In genomic region chr6:37259191-37259590, GRCh38 we compare ENCODE assay signal across 9 cellular contexts. TPM values are rescaled to one million over a fixed set of nuclear protein-coding genes. Genes with fewer than 3 reads are reported as not detected.
A peak's percentile ranks its signal among the peaks of the same experiment; 100 is the strongest.
DNase-seq lines count a peak whose midpoint lies in the region; ATAC-seq and TF ChIP-seq lines count a peak whose summit lies in the region.
"Had no signal": no experiment of that assay in that cellular context is flagged by ENCODE, and none has a peak within 500 bp of the region (broad histone marks: within the 10 kb centered on the region; RNA-seq: fewer than 3 reads in every experiment).

No MANE protein-coding gene starts in this region.

- no peaks in the 10 kb centered on the region for H3K27me3 ChIP-seq in GM06990 (replicated peaks; ENCODE audit: control insufficient read depth, insufficient read depth, low read length)
- H3K27me3 ChIP-seq in OCI-LY1 (ENCODE audit: insufficient read depth, low read length) = no peaks in the 10 kb centered on the region
- H3K27me3 ChIP-seq in neural progenitor cell = peaks cover 4% of the 10 kb centered on the region

- H3K27ac ChIP-seq in OCI-LY1 (ENCODE audit: low read depth, low read length, poor library complexity, severe bottlenecking) (peak overlapping the region; percentile 42), neural progenitor cell (no peak overlapping the region)

- no peaks in the 10 kb centered on the region for H3K36me3 Mint-ChIP-seq in neural progenitor cell

- H3K9me2 ChIP-seq in OCI-LY1 (ENCODE audit: low read depth, low read length) = no peaks in the 10 kb centered on the region

- H3F3A ChIP-seq in OCI-LY1 (ENCODE audit: insufficient read depth, low read length) (no peaks in the 10 kb centered on the region), neural progenitor cell (ENCODE audit: low read depth) (peaks cover 10% of the 10 kb centered on the region)

- H3K4me2 ChIP-seq in OCI-LY1 (ENCODE audit: low read length) (peak overlapping the region; percentile 81), neural progenitor cell (peak overlapping the region; percentile 88)

- peak overlapping the region; percentile 46 for H3K4me3 Mint-ChIP-seq in neural progenitor cell

- no peaks in the 10 kb centered on the region for H3K9me3 Mint-ChIP-seq in neural progenitor cell

- no peaks in the 10 kb centered on the region for H3K36me3 ChIP-seq in GM06990 (ENCODE audit: control insufficient read depth, insufficient read depth, low read length)
- H3K36me3 ChIP-seq in OCI-LY1 (ENCODE audit: insufficient read depth, low read length) = no peaks in the 10 kb centered on the region
- H3K36me3 ChIP-seq in neural progenitor cell = no peaks in the 10 kb centered on the region

- H3K27ac Mint-ChIP-seq in neural progenitor cell = no peak overlapping the region

- H3K9ac ChIP-seq in OCI-LY1 (ENCODE audit: low read length) (peak overlapping the region; percentile 8; the same call in 1 of the 2 replicates), neural progenitor cell (no peak overlapping the region)

- peaks cover 28% of the 10 kb centered on the region for H3K4me1 ChIP-seq in OCI-LY1 (ENCODE audit: insufficient read depth, low read length, severe bottlenecking)
- H3K4me1 ChIP-seq in neural progenitor cell = no peaks in the 10 kb centered on the region

- TF ChIP-seq CTCF in GM06990 (IDR thresholded peaks at IDR 0.05; ENCODE audit: insufficient read depth, low read length, poor library complexity, severe bottlenecking) (no peak), OCI-LY1 (IDR thresholded peaks at IDR 0.05; ENCODE audit: low read length) (no peak), choroid plexus epithelial cell (conservative IDR thresholded peaks at IDR 0.05; ENCODE audit: low read depth, low read length) (no peak), neural progenitor cell (IDR thresholded peaks at IDR 0.05) (no peak)

- ATAC-seq in GM21515 (IDR thresholded peaks at IDR 0.05; ENCODE audit: unreplicated experiment) = no peak

- no peaks in the 10 kb centered on the region for H3K9me3 ChIP-seq in OCI-LY1 (ENCODE audit: low read length)
- H3K9me3 ChIP-seq in neural progenitor cell (ENCODE audit: low read depth) = no peaks in the 10 kb centered on the region

- H2AFZ ChIP-seq in OCI-LY1 (ENCODE audit: low read length) (no peak overlapping the region), neural progenitor cell (replicated peaks) (no peak overlapping the region)

- peaks cover 14% of the 10 kb centered on the region for H3K4me1 Mint-ChIP-seq in neural progenitor cell

- H3K79me2 ChIP-seq in OCI-LY1 (ENCODE audit: insufficient read depth, low read length) = peaks cover 32% of the 10 kb centered on the region
- H3K79me2 ChIP-seq in neural progenitor cell (ENCODE audit: low read depth) = peaks cover 58% of the 10 kb centered on the region

- DNase-seq in GM06990 (ENCODE audit: extremely low read depth, insufficient read length) (no peak), choroid plexus epithelial cell (ENCODE audit: low read depth) (peak; percentile 45), neural progenitor cell (ENCODE audit: low spot score) (no peak), COR-L47 (lab: John Stamatoyannopoulos, UW) (no peak), SIG-M5 treated with dmso at 0.1 percent for 504 hours (lab: John Stamatoyannopoulos, UW; ENCODE audit: unreplicated experiment) (no peak), superior temporal gyrus (ENCODE audit: extremely low spot score) (no peak)
- DNase-seq: stimulated activated CD4-positive, alpha-beta T cell treated with anti-CD3 and anti-CD28 coated beads, Interleukin-4, amount 100 ng/mL, for 24 hours had no signal

- H3K4me3 ChIP-seq in GM06990 (replicated peaks; ENCODE audit: low read depth, low read length) = peak overlapping the region; percentile 99
- H3K4me3 ChIP-seq in OCI-LY1 (ENCODE audit: low read depth, low read length, poor library complexity, severe bottlenecking) = peak overlapping the region; percentile 94
- H3K4me3 ChIP-seq in choroid plexus epithelial cell (ENCODE audit: low read depth, low read length) = peak overlapping the region; percentile 98
- no peak overlapping the region for H3K4me3 ChIP-seq in neural progenitor cell

- H4K20me1 ChIP-seq in OCI-LY1 (ENCODE audit: insufficient read depth, low read length) (no peaks in the 10 kb centered on the region), neural progenitor cell (ENCODE audit: low read depth) (peaks cover 14% of the 10 kb centered on the region)

- H3K27me3 Mint-ChIP-seq in neural progenitor cell (ENCODE audit: insufficient read depth, low read depth) = peaks cover 10% of the 10 kb centered on the region

RNA-seq across cellular contexts. Expression of gene TMEM217, which starts 1.2 kb away (rescaled TPM):
- 0.09 TPM in 1 of 2 replicates, not detected in the other for total RNA-seq in neural progenitor cell (ENCODE audit: low replicate concordance)

RNA-seq across cellular contexts. Expression of gene TBC1D22B, which starts 1.6 kb away (rescaled TPM):
- total RNA-seq in neural progenitor cell (ENCODE audit: low replicate concordance) = 16.2 and 16.5 TPM in 2 replicates
